In genomic region chr18:13398631-13399030, GRCh38 we compare ENCODE assay signal across 14 cellular contexts.
DNase-seq lines count a peak whose midpoint lies in the region; ATAC-seq and TF ChIP-seq lines count a peak whose summit lies in the region.
"Had no signal": no experiment of that assay in that cellular context is flagged by ENCODE, and none has a peak within 500 bp of the region (broad histone marks: within the 10 kb centered on the region; RNA-seq: fewer than 3 reads in every experiment).

No MANE protein-coding gene starts in this region.

- no peaks in the 10 kb centered on the region for H3K27me3 ChIP-seq in CD4-positive, CD25-positive, alpha-beta regulatory T cell (ENCODE audit: control insufficient read depth, insufficient read depth, low read length)
- H3K27me3 ChIP-seq in naive thymus-derived CD4-positive, alpha-beta T cell (ENCODE audit: control insufficient read depth in 2 of 2, insufficient read depth in 2 of 2, low read length in 2 of 2) = no peaks in the 10 kb centered on the region
- H3K27me3 ChIP-seq: BE2C had no signal

- POLR2A ChIA-PET in naive thymus-derived CD4-positive, alpha-beta T cell (lab: Charles Lee) = no interaction called here

- intact Hi-C loops in naive thymus-derived CD4-positive, alpha-beta T cell (cut with micrococcal nuclease) = no loop called here

- H3K36me3 Mint-ChIP-seq in CD4-positive, CD25-positive, alpha-beta regulatory T cell = peaks cover 50% of the 10 kb centered on the region
- H3K36me3 Mint-ChIP-seq in T-helper 17 cell (ENCODE audit: low read depth) = peaks cover 2% of the 10 kb centered on the region
- peaks cover 0 to 7% (median 6%) of the 10 kb centered on the region in 5 donors for H3K36me3 Mint-ChIP-seq in naive thymus-derived CD4-positive, alpha-beta T cell
- H3K36me3 Mint-ChIP-seq in type B pancreatic cell = no peaks in the 10 kb centered on the region

- no peak for ATAC-seq in CD4-positive, CD25-positive, alpha-beta regulatory T cell (ENCODE audit: low read depth in 2 of 2)
- ATAC-seq in T-helper 17 cell (no peak), HG03342 (IDR thresholded peaks at IDR 0.05; ENCODE audit: unreplicated experiment) (no peak)
- peak; percentile 16 for ATAC-seq in naive thymus-derived CD4-positive, alpha-beta T cell
- ATAC-seq: GM23338 had no signal

- no peak overlapping the region for H3K4me3 Mint-ChIP-seq in CD4-positive, CD25-positive, alpha-beta regulatory T cell
- H3K4me3 Mint-ChIP-seq in T-helper 17 cell (peak overlapping the region; percentile 49), type B pancreatic cell (no peak overlapping the region)
- no peak overlapping the region for H3K4me3 Mint-ChIP-seq in naive thymus-derived CD4-positive, alpha-beta T cell
- H3K4me3 Mint-ChIP-seq: CD4-positive, alpha-beta T cell; GM23338 had no signal

- peaks cover 27% of the 10 kb centered on the region for H3K4me1 ChIP-seq in CD4-positive, CD25-positive, alpha-beta regulatory T cell (ENCODE audit: control insufficient read depth, insufficient read depth, low read length, poor library complexity, severe bottlenecking)
- no peaks in the 10 kb centered on the region for H3K4me1 ChIP-seq in naive thymus-derived CD4-positive, alpha-beta T cell (ENCODE audit: control insufficient read depth in 2 of 2, insufficient read depth in 2 of 2, low read length in 2 of 2)
- H3K4me1 ChIP-seq: BE2C, Caco-2 had no signal

- H3K9me3 ChIP-seq in CD4-positive, CD25-positive, alpha-beta regulatory T cell (ENCODE audit: control insufficient read depth in 2 of 2, low read length in 2 of 2) = no peaks in the 10 kb centered on the region
- H3K9me3 ChIP-seq in T-helper 17 cell (ENCODE audit: control insufficient read depth, low read length, poor library complexity, severe bottlenecking) = no peaks in the 10 kb centered on the region
- no peaks in the 10 kb centered on the region for H3K9me3 ChIP-seq in naive thymus-derived CD4-positive, alpha-beta T cell (ENCODE audit: control insufficient read depth in 2 of 3, low read length in 3 of 3)
- H3K9me3 ChIP-seq: BE2C, Caco-2 had no signal

- H3K27ac ChIP-seq in CD4-positive, CD25-positive, alpha-beta regulatory T cell (ENCODE audit: insufficient read depth, low read length, poor library complexity, severe bottlenecking) = no peak overlapping the region
- H3K27ac ChIP-seq in naive thymus-derived CD4-positive, alpha-beta T cell (ENCODE audit: low read depth, low read length) = no peak overlapping the region
- H3K27ac ChIP-seq: HL-60 had no signal

- H3K36me3 ChIP-seq in CD4-positive, CD25-positive, alpha-beta regulatory T cell (ENCODE audit: control insufficient read depth, insufficient read depth, low read length) = peaks cover 60% of the 10 kb centered on the region
- no peaks in the 10 kb centered on the region for H3K36me3 ChIP-seq in naive thymus-derived CD4-positive, alpha-beta T cell (ENCODE audit: control insufficient read depth in 2 of 3, insufficient read depth in 3 of 3, low read length in 3 of 3)
- H3K36me3 ChIP-seq: BE2C had no signal

- no peak for DNase-seq in CD4-positive, CD25-positive, alpha-beta regulatory T cell
- no peak for DNase-seq in T-helper 17 cell
- no peak for DNase-seq in naive thymus-derived CD4-positive, alpha-beta T cell
- DNase-seq in type B pancreatic cell (ENCODE audit: extremely low spot score, unreplicated experiment) = peak; percentile 47
- no peak for DNase-seq in T-helper 9 cell
- DNase-seq: ACHN; BE2C; C1 segment of cervical spinal cord; Caco-2; CD4-positive, alpha-beta T cell; HCEC 1CT had no signal

- H3K9me3 Mint-ChIP-seq in CD4-positive, CD25-positive, alpha-beta regulatory T cell = no peaks in the 10 kb centered on the region
- no peaks in the 10 kb centered on the region for H3K9me3 Mint-ChIP-seq in naive thymus-derived CD4-positive, alpha-beta T cell
- no peaks in the 10 kb centered on the region for H3K9me3 Mint-ChIP-seq in type B pancreatic cell
- H3K9me3 Mint-ChIP-seq: CD4-positive, alpha-beta T cell; GM23338 had no signal

- no peak overlapping the region for H3K4me3 ChIP-seq in CD4-positive, CD25-positive, alpha-beta regulatory T cell (ENCODE audit: low read depth, low read length)
- no peak overlapping the region for H3K4me3 ChIP-seq in naive thymus-derived CD4-positive, alpha-beta T cell (ENCODE audit: low read length)
- H3K4me3 ChIP-seq: GM23338 had no signal

- CTCF ChIA-PET in naive thymus-derived CD4-positive, alpha-beta T cell (lab: Charles Lee) = interaction anchor here (0.6 kb wide), 1 partner anchor 163 kb away, joined by 3 read pairs; no protein-coding TSS in a partner anchor

- H3K4me1 Mint-ChIP-seq in CD4-positive, CD25-positive, alpha-beta regulatory T cell = peaks cover 29 to 87% (median 45%) of the 10 kb centered on the region in 4 donors
- peaks cover 22% of the 10 kb centered on the region for H3K4me1 Mint-ChIP-seq in T-helper 17 cell
- peaks cover 11 to 41% (median 32%) of the 10 kb centered on the region in 7 donors for H3K4me1 Mint-ChIP-seq in naive thymus-derived CD4-positive, alpha-beta T cell
- H3K4me1 Mint-ChIP-seq in type B pancreatic cell (ENCODE audit: unreplicated experiment) = peaks cover 3% of the 10 kb centered on the region
- H3K4me1 Mint-ChIP-seq: GM23338 had no signal

- no peak for TF ChIP-seq CTCF in type B pancreatic cell (conservative IDR thresholded peaks at IDR 0.05)

- H3K27ac Mint-ChIP-seq in CD4-positive, CD25-positive, alpha-beta regulatory T cell = peak overlapping the region; percentile 65 to 81 (median 79)
- H3K27ac Mint-ChIP-seq in T-helper 17 cell (no peak overlapping the region), type B pancreatic cell (no peak overlapping the region)
- H3K27ac Mint-ChIP-seq in naive thymus-derived CD4-positive, alpha-beta T cell = no peak overlapping the region
- H3K27ac Mint-ChIP-seq: CD4-positive, alpha-beta T cell; GM23338 had no signal

- H3K27me3 Mint-ChIP-seq in CD4-positive, CD25-positive, alpha-beta regulatory T cell = no peaks in the 10 kb centered on the region
- H3K27me3 Mint-ChIP-seq in T-helper 17 cell (no peaks in the 10 kb centered on the region), type B pancreatic cell (peaks cover 3% of the 10 kb centered on the region)
- H3K27me3 Mint-ChIP-seq in naive thymus-derived CD4-positive, alpha-beta T cell = no peaks in the 10 kb centered on the region
- H3K27me3 Mint-ChIP-seq: CD4-positive, alpha-beta T cell had no signal

Comparison
In these comparisons a context has a peak if more than half of its experiments do, and no peak if none do; other contexts are left out.
1. H3K27ac Mint-ChIP-seq: peak in CD4-positive, CD25-positive, alpha-beta regulatory T cell (3 of 3); none in T-helper 17 cell (single experiment), naive thymus-derived CD4-positive, alpha-beta T cell (0 of 9) and type B pancreatic cell (single experiment).